In the genomic region with DNA sequence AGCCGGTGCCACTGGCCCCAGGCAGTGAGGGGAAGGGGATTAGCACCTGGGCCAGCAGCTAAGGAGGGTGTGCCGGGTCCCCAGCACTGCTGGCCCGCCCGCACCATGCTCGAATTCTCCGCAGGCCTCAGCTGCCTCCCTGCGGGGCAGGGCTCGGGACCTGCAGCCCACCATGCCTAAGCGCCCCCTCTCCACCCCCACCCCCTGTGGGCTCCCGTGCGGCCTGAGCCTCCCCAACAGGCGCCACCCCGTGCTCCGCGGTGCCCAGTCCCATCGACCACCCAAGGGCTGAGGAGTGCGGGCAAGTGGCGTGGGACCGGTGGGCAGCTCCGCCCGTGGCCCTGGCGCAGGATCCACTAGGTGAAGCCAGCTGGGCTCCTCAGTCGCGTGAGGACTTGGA, we compare ENCODE assay signal across 9 cellular contexts.
"Had no signal": no experiment of that assay in that cellular context is flagged by ENCODE, and none has a peak within 500 bp of the region (broad histone marks: within the 10 kb centered on the region; RNA-seq: fewer than 3 reads in every experiment).

No MANE protein-coding gene starts in this region.

- DNase-seq: GM23248, GOT3, H7, HFFc6 had no signal

- H3K4me1 Mint-ChIP-seq: IgD-negative memory B cell had no signal

- H3K36me3 ChIP-seq: HAP-1 had no signal

- H3K36me3 Mint-ChIP-seq: IgD-negative memory B cell had no signal

- H3K4me3 ChIP-seq: GM23248, HAP-1 had no signal

- H3K27ac Mint-ChIP-seq: HFFc6, IgD-negative memory B cell had no signal

- H3K9me3 ChIP-seq: HAP-1 had no signal

- H3K4me1 ChIP-seq: HAP-1 had no signal

- ATAC-seq: HCT116, HepG2 had no signal

- H3K4me3 Mint-ChIP-seq: HFFc6, IgD-negative memory B cell had no signal

- H3K27ac ChIP-seq: GM23248, HL-60 had no signal

- H3K9me3 Mint-ChIP-seq: IgD-negative memory B cell had no signal
